8 cellular contexts compared by ENCODE assay signal in the genomic region with DNA sequence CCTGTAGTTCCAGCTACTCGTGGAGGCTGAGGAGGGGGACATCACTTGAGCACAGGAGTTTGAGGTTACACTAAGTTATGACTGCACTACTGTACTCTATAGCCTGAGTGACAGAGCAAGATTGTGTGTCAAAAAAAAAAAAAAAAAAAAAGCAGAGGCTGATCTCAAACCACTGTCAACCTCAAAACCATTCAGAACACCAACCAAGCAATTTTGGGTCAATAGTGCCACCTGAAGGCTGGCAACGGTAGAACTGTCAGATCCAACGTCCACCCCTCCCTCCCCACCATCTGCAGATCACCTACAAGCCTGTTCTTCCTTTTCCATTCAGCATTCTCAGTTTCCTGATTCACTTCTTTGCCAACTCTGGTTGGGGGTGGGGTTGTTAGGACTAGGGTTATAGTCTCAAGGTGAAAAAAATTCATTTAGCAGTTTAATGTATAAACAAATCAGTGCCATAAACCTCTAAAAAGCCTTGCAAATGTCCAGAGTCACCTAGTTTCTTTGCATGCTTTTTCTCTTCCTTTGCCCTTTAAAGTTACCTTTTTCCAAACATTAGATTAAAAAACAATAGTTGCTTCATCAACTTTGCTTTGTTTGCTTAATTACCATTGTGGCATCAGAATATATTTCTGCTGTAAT. TPM values are rescaled to one million over a fixed set of nuclear protein-coding genes. Genes with fewer than 3 reads are reported as not detected.
DNase-seq lines count a peak whose midpoint lies in the region; ATAC-seq and TF ChIP-seq lines count a peak whose summit lies in the region.

No MANE protein-coding gene starts in this region.

- DNase-seq in DMS53 treated with DMSO at 0.1 percent for 48 hours (lab: John Stamatoyannopoulos, UW; ENCODE audit: unreplicated experiment) (peak; percentile 73), NCI-H1105 (lab: John Stamatoyannopoulos, UW) (peak; percentile 73), T-helper 2 cell (peak; percentile 27 to 88 (median 67)), amygdala (lab: John Stamatoyannopoulos, UW) (peak in 45 of 56 donors; percentile 0 to 62 (median 18)), iPS DF 19.7 (ENCODE audit: low read depth, low spot score) (peak; percentile 7), sigmoid colon (no peak)
- peak; percentile 59 to 68 for DNase-seq in stimulated activated CD4-positive, alpha-beta T cell treated with anti-CD3 and anti-CD28 coated beads, Interleukin-15, amount 100 ng/mL, for 48 hours (ENCODE audit: low read depth in 2 of 2)

- TF ChIP-seq CTCF in sigmoid colon (IDR thresholded peaks at IDR 0.05) = peak in 2 of 4 experiments; percentile 27 to 32

- no peak for TF ChIP-seq EP300 in sigmoid colon (IDR thresholded peaks at IDR 0.05)

- no peak for TF ChIP-seq POLR2A in sigmoid colon (IDR thresholded peaks at IDR 0.05)

- WGBS in sigmoid colon, 2 donors = 11 to 18% methylated on average over 3 of the region's 3 CpGs

- H3K27me3 ChIP-seq in sigmoid colon = no peaks in the 10 kb centered on the region

- H3K4me3 ChIP-seq in sigmoid colon = no peak overlapping the region

- peak; percentile 30 for ATAC-seq in GM21619 (IDR thresholded peaks at IDR 0.05; ENCODE audit: unreplicated experiment)

- H3K27ac ChIP-seq in sigmoid colon = no peak overlapping the region

- peaks cover 0 to 21% (median 8%) of the 10 kb centered on the region in 4 donors for H3K4me1 ChIP-seq in sigmoid colon

- intact Hi-C loops in sigmoid colon (cut with DNase I) = loop anchor here (1.0 to 10.0 kb wide), 6 partner anchors 201 to 1670 kb away; partner anchors contain the start of genes ADCK2, FMC1, MKRN1 and SSBP1

- no peaks in the 10 kb centered on the region for H3K9me3 ChIP-seq in sigmoid colon

- H3K36me3 ChIP-seq in sigmoid colon = peaks cover 0 to 37% (median 5%) of the 10 kb centered on the region in 4 donors

RNA-seq across cellular contexts. Expression of gene MRPS33, which starts 2.6 kb away (rescaled TPM):
- total RNA-seq in sigmoid colon = 10 to 100 TPM; 14.7 to 32.7 (median 20.9) TPM
- polyA plus RNA-seq in sigmoid colon = 100 to 1,000 TPM in 2 of 3 donors, 10 to 100 TPM in 1; 88.1 to 150 (median 132) TPM
